11 cellular contexts compared by ENCODE assay signal in genomic region chr1:43822040-43822439, GRCh38.
DNase-seq lines count a peak whose midpoint lies in the region; ATAC-seq, FAIRE-seq and TF ChIP-seq lines count a peak whose summit lies in the region.
"Had no signal": no experiment of that assay in that cellular context is flagged by ENCODE, and none has a peak within 500 bp of the region (broad histone marks: within the 10 kb centered on the region; RNA-seq: fewer than 3 reads in every experiment).

No MANE protein-coding gene starts in this region.

- CTCF ChIA-PET in MCF 10A (lab: Yijun Ruan, JAX): no interaction called here

- peaks cover 29% of the 10 kb centered on the region for H3K4me1 Mint-ChIP-seq in MCF 10A (ENCODE audit: insufficient read depth, unreplicated experiment)

- peaks cover 16% of the 10 kb centered on the region for H3K9me3 Mint-ChIP-seq in MCF 10A (ENCODE audit: unreplicated experiment)

- TF ChIP-seq CTCF in MCF 10A (IDR thresholded peaks at IDR 0.05; ENCODE audit: unreplicated experiment): no peak
- no peak for TF ChIP-seq CTCF in kidney epithelial cell (IDR thresholded peaks at IDR 0.05; ENCODE audit: insufficient read depth, low read length, poor library complexity, severe bottlenecking)

- H3K27me3 ChIP-seq in kidney epithelial cell (ENCODE audit: control insufficient read depth, insufficient read depth, low read length): no peaks in the 10 kb centered on the region
- H3K27me3 ChIP-seq: BLaER1 treated with 17β-estradiol and CSF1 and Interleukin-3, amounts not matched to agents 10 nM and 100 nM had no signal

- H3K4me3 ChIP-seq in kidney epithelial cell (ENCODE audit: low read depth, low read length): no peak overlapping the region
- H3K4me3 ChIP-seq: BLaER1 treated with 17β-estradiol and CSF1 and Interleukin-3, amounts not matched to agents 10 nM and 100 nM had no signal

- FAIRE-seq in HTR-8/SVneo (lab: Jason Lieb, UNC): peak; percentile 81

- no peaks in the 10 kb centered on the region for H3K36me3 ChIP-seq in kidney epithelial cell (ENCODE audit: control insufficient read depth, insufficient read depth, low read length)

- no peaks in the 10 kb centered on the region for H3K27me3 Mint-ChIP-seq in MCF 10A (ENCODE audit: insufficient read depth, unreplicated experiment)
- H3K27me3 Mint-ChIP-seq: naive B cell had no signal

- DNase-seq in A172 (ENCODE audit: low spot score) (peak; percentile 96), HTR-8/SVneo (ENCODE audit: insufficient read length, low spot score) (peak; percentile 80), MCF 10A (ENCODE audit: unreplicated experiment) (peak; percentile 93), kidney epithelial cell (ENCODE audit: low read depth) (peak; percentile 91), ecto neural progenitor cell (ENCODE audit: low spot score) (no peak), amygdala (lab: John Stamatoyannopoulos, UW) (no peak), NCI-H2081 (lab: John Stamatoyannopoulos, UW) (no peak)
- DNase-seq: naive B cell, NCI-H524 had no signal

- ATAC-seq in GM18519 (IDR thresholded peaks at IDR 0.05; ENCODE audit: low FRiP score, unreplicated experiment): no peak

- no peak overlapping the region for H3K4me3 Mint-ChIP-seq in MCF 10A (ENCODE audit: unreplicated experiment)
- H3K4me3 Mint-ChIP-seq: naive B cell had no signal

- intact Hi-C loops in MCF 10A (cut with micrococcal nuclease): no loop called here

- BruUV-seq in MCF 10A (replicated peaks; lab: Mats Ljungman, UMichigan): no TSS peak

- POLR2A ChIA-PET in MCF 10A (lab: Yijun Ruan, JAX): interaction anchor here (1.0 kb wide), 1 partner anchor 11 kb away, joined by 3 read pairs; no protein-coding TSS in a partner anchor

- peak overlapping the region; percentile 68 for H3K27ac Mint-ChIP-seq in MCF 10A (ENCODE audit: low read depth, unreplicated experiment)
- H3K27ac Mint-ChIP-seq: naive B cell had no signal

- peaks cover 11% of the 10 kb centered on the region for H3K36me3 Mint-ChIP-seq in MCF 10A (ENCODE audit: insufficient read depth, unreplicated experiment)

Comparison
In these comparisons a context has a peak if more than half of its experiments do, and no peak if none do; other contexts are left out.
1. DNase-seq: peak in A172 (single experiment), HTR-8/SVneo (single experiment), MCF 10A (single experiment) and kidney epithelial cell (single experiment); none in ecto neural progenitor cell (single experiment), amygdala (0 of 56) and NCI-H2081 (0 of 2).